ENCODE assay signal across 8 cellular contexts in the genomic region with DNA sequence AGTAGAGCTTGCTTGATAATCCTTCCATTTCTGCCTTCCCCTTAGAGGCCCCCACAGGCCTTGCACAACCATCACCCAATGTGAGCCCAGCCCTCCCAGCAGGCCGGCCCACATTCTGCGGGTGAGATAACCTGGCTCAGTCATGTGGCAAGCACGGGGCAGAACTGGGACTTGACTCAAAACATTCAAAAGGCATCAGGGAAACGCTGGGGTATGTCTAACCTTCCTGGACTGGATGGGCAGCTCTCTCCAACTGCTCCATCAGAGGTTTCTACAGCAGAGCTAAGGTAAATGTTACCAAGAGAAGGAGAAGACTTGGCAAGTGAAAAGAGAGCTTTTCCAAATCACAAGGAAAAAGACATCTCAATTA. TPM values are rescaled to one million over a fixed set of nuclear protein-coding genes. Genes with fewer than 3 reads are reported as not detected.
DNase-seq lines count a peak whose midpoint lies in the region; ATAC-seq and TF ChIP-seq lines count a peak whose summit lies in the region.

No MANE protein-coding gene starts in this region.

- peaks cover 59% of the 10 kb centered on the region for H4K20me1 ChIP-seq in PC-9 (ENCODE audit: insufficient read depth)

- H3K4me2 ChIP-seq in PC-9 = peak overlapping the region; percentile 55

- H3K36me3 ChIP-seq in PC-9 (ENCODE audit: low read depth) = no peaks in the 10 kb centered on the region
- no peaks in the 10 kb centered on the region for H3K36me3 ChIP-seq in body of pancreas (replicated peaks in 1 of 2; ENCODE audit: insufficient read depth in 1 of 2, low read depth in 2 of 2)
- peaks cover 0 to under 1% (median 0%) of the 10 kb centered on the region in 4 donors for H3K36me3 ChIP-seq in stomach

- 0 to 4% methylated on average over 4 of the region's 4 CpGs for whole genome bisulfite sequencing in body of pancreas, 2 donors
- 0 to 7% (median 3%) methylated on average over 4 of the region's 4 CpGs for WGBS in stomach, 5 donors

- TF ChIP-seq EP300 in stomach (IDR thresholded peaks at IDR 0.05) = no peak

- no TSS peak for BruUV-seq in PC-9 (replicated peaks; lab: Mats Ljungman, UMichigan)

- CTCF ChIA-PET in PC-9 (lab: Charles Lee) = no interaction called here

- peak; percentile 13 to 35 for DNase-seq in stimulated activated CD4-positive, alpha-beta T cell treated with anti-CD3 and anti-CD28 coated beads, Interleukin-15, amount 100 ng/mL, for 48 hours (ENCODE audit: low read depth in 2 of 2)
- no peak for DNase-seq in stimulated activated CD4-positive, alpha-beta T cell treated with anti-CD3 and anti-CD28 coated beads, Interleukin-4, amount 100 ng/mL, for 4 hours
- peak; percentile 69 to 78 for DNase-seq in PC-9
- peak; percentile 32 to 72 (median 64) for DNase-seq in body of pancreas
- DNase-seq in left lobe of liver (ENCODE audit: low spot score) = peak; percentile 76
- peak; percentile 83 for DNase-seq in stomach
- no peak for DNase-seq in NCI-H446 treated with DMSO at 0.1 percent for 48 hours (lab: John Stamatoyannopoulos, UW)

- H3K4me3 ChIP-seq in PC-9 (no peak overlapping the region), body of pancreas (no peak overlapping the region), stomach (no peak overlapping the region)

- H2AFZ ChIP-seq in PC-9 = no peak overlapping the region

- no peaks in the 10 kb centered on the region for H3K9me2 ChIP-seq in PC-9 (ENCODE audit: insufficient read depth)

- H3K9me3 ChIP-seq in PC-9 (ENCODE audit: insufficient read depth, low read depth) (no peaks in the 10 kb centered on the region), body of pancreas (no peaks in the 10 kb centered on the region), stomach (no peaks in the 10 kb centered on the region)

- peaks cover 28% of the 10 kb centered on the region for H3K4me1 ChIP-seq in PC-9 (replicated peaks; ENCODE audit: insufficient read depth)
- H3K4me1 ChIP-seq in body of pancreas = peaks cover 34% of the 10 kb centered on the region
- H3K4me1 ChIP-seq in stomach = peaks cover 40 to 95% (median 64%) of the 10 kb centered on the region in 4 donors

- TF ChIP-seq POLR2A in body of pancreas (IDR thresholded peaks at IDR 0.05) (no peak), stomach (IDR thresholded peaks at IDR 0.05) (no peak)

- H3K27me3 ChIP-seq in PC-9 (ENCODE audit: insufficient read depth, low read depth) = no peaks in the 10 kb centered on the region
- no peaks in the 10 kb centered on the region for H3K27me3 ChIP-seq in body of pancreas
- no peaks in the 10 kb centered on the region for H3K27me3 ChIP-seq in stomach

- ATAC-seq in body of pancreas (peak; percentile 76), left lobe of liver (peak; percentile 88), HG03097 (IDR thresholded peaks at IDR 0.05; ENCODE audit: low FRiP score, unreplicated experiment) (no peak)

- peaks cover 35% of the 10 kb centered on the region; the same call in 1 of the 2 replicates for H3F3A ChIP-seq in PC-9 (ENCODE audit: insufficient read depth, low read depth)

- POLR2A ChIA-PET in PC-9 (lab: Charles Lee; ENCODE audit: unreplicated experiment) = interaction anchor here (0.6 to 1.0 kb wide), 2 partner anchors 16 to 255 kb away, joined by 4 to 6 read pairs; no protein-coding TSS in a partner anchor

- peaks cover 90% of the 10 kb centered on the region for H3K79me2 ChIP-seq in PC-9 (ENCODE audit: low read depth)

- intact Hi-C loops in PC-9 (cut with micrococcal nuclease; ENCODE audit: unreplicated experiment) (no loop called here), body of pancreas (cut with DNase I) (no loop called here), stomach (cut with DNase I; ENCODE audit: low total_unique reads) (no loop called here)

- TF ChIP-seq CTCF in PC-9 (conservative IDR thresholded peaks at IDR 0.05) (no peak), body of pancreas (IDR thresholded peaks at IDR 0.05) (no peak), stomach (IDR thresholded peaks at IDR 0.05) (peak in 1 of 7 experiments; percentile 13)

- H3K27ac ChIP-seq in PC-9 = peak overlapping the region; percentile 65
- peak overlapping the region in 2 of 4 donors; percentile 30 to 35 for H3K27ac ChIP-seq in body of pancreas
- H3K27ac ChIP-seq in stomach = peak overlapping the region in 4 of 5 donors; percentile 43 to 73 (median 68)

RNA-seq across cellular contexts. Expression of a gene that starts 24.8 kb away (rescaled TPM):
- total RNA-seq in PC-9 (2021) (40.9 and 49.0 TPM in 2 replicates), body of pancreas (10 to 100 TPM in 1 of 2 donors, 1 to 10 TPM in 1; 9.1 to 20.8 TPM), left lobe of liver (17.2 TPM), stomach (10 to 100 TPM; 17.7 to 67.7 (median 26.1) TPM)
- 10 to 100 TPM; 15.6 to 20.2 (median 16.2) TPM for polyA plus RNA-seq in stomach

RNA-seq across cellular contexts. Expression of a gene that starts 49.0 kb away (rescaled TPM):
- total RNA-seq in PC-9 (2021) (not detected in 2 replicates), body of pancreas (not detected), left lobe of liver (not detected), stomach (not detected)
- polyA plus RNA-seq in stomach = not detected

RNA-seq across cellular contexts. Expression of a gene that starts 49.2 kb away (rescaled TPM):
- total RNA-seq in PC-9 (2021) (5.0 and 6.7 TPM in 2 replicates), body of pancreas (10 to 100 TPM in 1 of 2 donors, 1 to 10 TPM in 1; 4.9 to 14.8 TPM), left lobe of liver (2.4 TPM), stomach (10 to 100 TPM in 1 of 5 donors, 1 to 10 TPM in 3, not detected in 1; 2.6 to 40.3 (median 5.2) TPM)
- 1 to 10 TPM; 2.4 to 3.9 (median 3.2) TPM for polyA plus RNA-seq in stomach

Comparison
In these comparisons a context has a peak if more than half of its experiments do, and no peak if none do; other contexts are left out.
1. DNase-seq: peak in stimulated activated CD4-positive, alpha-beta T cell treated with anti-CD3 and anti-CD28 coated beads, Interleukin-15, amount 100 ng/mL, for 48 hours (2 of 2), PC-9 (2 of 2), body of pancreas (4 of 4), left lobe of liver (single experiment) and stomach (single experiment); none in stimulated activated CD4-positive, alpha-beta T cell treated with anti-CD3 and anti-CD28 coated beads, Interleukin-4, amount 100 ng/mL, for 4 hours (0 of 2) and NCI-H446 treated with DMSO at 0.1 percent for 48 hours (single experiment).